In the genomic region with DNA sequence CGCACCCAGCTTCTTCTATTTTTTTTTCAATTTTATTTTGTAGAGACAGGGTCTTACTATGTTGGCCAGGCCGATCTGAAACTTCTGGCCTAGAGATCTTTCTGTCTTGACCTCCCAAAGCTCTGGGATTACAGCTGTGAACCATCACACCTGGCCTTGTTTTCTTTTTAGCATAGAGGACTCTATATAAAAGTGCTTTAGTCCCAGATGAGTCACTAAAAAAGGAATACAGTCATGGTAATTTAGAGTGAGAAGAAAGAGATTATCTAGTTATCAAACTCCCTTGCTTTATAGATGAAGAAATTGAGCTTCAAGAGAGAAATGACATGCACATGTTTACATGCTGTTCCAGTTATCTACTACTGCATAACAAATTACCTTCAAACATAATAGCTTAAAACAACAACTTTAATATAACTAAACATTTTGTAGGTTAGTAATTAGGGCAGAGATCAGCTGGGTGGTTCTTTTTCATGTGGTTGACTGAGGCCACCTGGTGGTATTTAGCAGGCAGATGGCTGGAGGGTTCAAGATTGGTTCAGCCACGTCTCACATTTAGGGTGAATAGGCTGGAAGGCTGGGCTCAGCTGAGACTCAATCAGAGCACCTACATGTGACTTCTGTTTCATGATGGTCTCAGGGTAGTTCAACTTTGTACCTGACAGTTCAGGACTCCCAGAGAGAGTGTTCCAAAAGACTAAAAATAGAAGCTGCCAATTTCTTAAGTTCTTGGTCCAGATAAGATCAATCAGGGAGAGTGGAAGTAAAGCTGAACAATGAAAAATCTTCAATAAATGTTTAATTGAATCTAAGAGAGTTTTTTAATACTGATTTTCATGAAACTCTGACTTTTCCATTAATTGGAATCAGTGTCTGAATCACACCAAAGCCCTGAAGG, we compare ENCODE assay signal across 9 cellular contexts. TPM values are rescaled to one million over a fixed set of nuclear protein-coding genes. Genes with fewer than 3 reads are reported as not detected.
A peak's percentile ranks its signal among the peaks of the same experiment; 100 is the strongest.
DNase-seq lines count a peak whose midpoint lies in the region; ATAC-seq and TF ChIP-seq lines count a peak whose summit lies in the region.
"Had no signal": no experiment of that assay in that cellular context is flagged by ENCODE, and none has a peak within 500 bp of the region (broad histone marks: within the 10 kb centered on the region; RNA-seq: fewer than 3 reads in every experiment).

No MANE protein-coding gene starts in this region.

- no peaks in the 10 kb centered on the region for H3F3A ChIP-seq in OCI-LY1 (ENCODE audit: insufficient read depth, low read length)

- ATAC-seq in HG03159 (IDR thresholded peaks at IDR 0.05; ENCODE audit: unreplicated experiment), result peak; percentile 72
- no peak for ATAC-seq in HG03196 (IDR thresholded peaks at IDR 0.05; ENCODE audit: unreplicated experiment)

- H3K9me3 ChIP-seq in A673 (ENCODE audit: low read depth, low read length, poor library complexity, severe bottlenecking) (no peaks in the 10 kb centered on the region), OCI-LY1 (ENCODE audit: low read length) (no peaks in the 10 kb centered on the region)

- TF ChIP-seq CTCF in A673 (conservative IDR thresholded peaks at IDR 0.05; ENCODE audit: low read depth, low read length), result peak; percentile 70
- peak; percentile 69 for TF ChIP-seq CTCF in GM10266 (IDR thresholded peaks at IDR 0.05; ENCODE audit: control insufficient read depth, insufficient read depth, low read depth, missing control alignments)
- TF ChIP-seq CTCF in OCI-LY1 (IDR thresholded peaks at IDR 0.05; ENCODE audit: low read length), result peak; percentile 96

- H3K4me3 ChIP-seq in A673 (ENCODE audit: low read depth, low read length, poor library complexity, severe bottlenecking) (no peak overlapping the region), OCI-LY1 (ENCODE audit: low read depth, low read length, poor library complexity, severe bottlenecking) (no peak overlapping the region)

- intact Hi-C loops in A673 (cut with micrococcal nuclease; ENCODE audit: unreplicated experiment), result loop anchor here (1.0 to 2.0 kb wide), 2 partner anchors 94 to 203 kb away; no protein-coding TSS in a partner anchor

- DNase-seq in A673 (ENCODE audit: low spot score), result peak; percentile 58
- peak; percentile 47 for DNase-seq in GM10266 (ENCODE audit: extremely low spot score)
- DNase-seq in activated naive CD8-positive, alpha-beta T cell treated with anti-CD3 and anti-CD28 coated beads for 36 hours, result peak; percentile 18
- DNase-seq in iris pigment epithelial cell (ENCODE audit: low read depth), result peak; percentile 55
- peak in 4 of 6 experiments; percentile 20 to 39 (median 34) for DNase-seq in stimulated activated naive CD4-positive, alpha-beta T cell (lab: John Stamatoyannopoulos, UW)

- H4K20me1 ChIP-seq in OCI-LY1 (ENCODE audit: insufficient read depth, low read length), result no peaks in the 10 kb centered on the region

- H3K9me2 ChIP-seq in OCI-LY1 (ENCODE audit: low read depth, low read length), result no peaks in the 10 kb centered on the region

- H3K4me1 ChIP-seq in A673 (ENCODE audit: insufficient read depth, low read length, poor library complexity, severe bottlenecking) (no peaks in the 10 kb centered on the region), OCI-LY1 (ENCODE audit: insufficient read depth, low read length, severe bottlenecking) (peaks cover 39% of the 10 kb centered on the region)

- peaks cover 8% of the 10 kb centered on the region for H3K27me3 Mint-ChIP-seq in activated naive CD8-positive, alpha-beta T cell treated with anti-CD3 and anti-CD28 coated beads for 36 hours

- POLR2A ChIA-PET in A673 (lab: Charles Lee; ENCODE audit: low non-redundant PET), result interaction anchor here (0.6 kb wide), 2 partner anchors 1144 to 1898 kb away, joined by 3 to 11 read pairs; no protein-coding TSS in a partner anchor

- peak overlapping the region; percentile 47 for H3K9ac ChIP-seq in OCI-LY1 (ENCODE audit: low read length)

- no peaks in the 10 kb centered on the region for H3K79me2 ChIP-seq in OCI-LY1 (ENCODE audit: insufficient read depth, low read length)

- CTCF ChIA-PET in A673 (lab: Charles Lee), result interaction anchor here (0.7 kb wide), 1 partner anchor 203 kb away, joined by 3 read pairs; no protein-coding TSS in a partner anchor

- no peak overlapping the region for H3K27ac ChIP-seq in A673 (ENCODE audit: low read depth, low read length, poor library complexity, severe bottlenecking)
- peak overlapping the region; percentile 90 for H3K27ac ChIP-seq in OCI-LY1 (ENCODE audit: low read depth, low read length, poor library complexity, severe bottlenecking)
- H3K27ac ChIP-seq: epithelial cell of prostate had no signal

- H3K27me3 ChIP-seq in A673 (replicated peaks; ENCODE audit: insufficient read depth, low read depth, low read length, poor library complexity) (peaks cover 4% of the 10 kb centered on the region), OCI-LY1 (ENCODE audit: insufficient read depth, low read length) (no peaks in the 10 kb centered on the region)

- H3K4me1 Mint-ChIP-seq in activated naive CD8-positive, alpha-beta T cell treated with anti-CD3 and anti-CD28 coated beads for 36 hours, result no peaks in the 10 kb centered on the region

- no peaks in the 10 kb centered on the region for H3K36me3 ChIP-seq in A673 (ENCODE audit: insufficient read depth, low read length, poor library complexity, severe bottlenecking)
- H3K36me3 ChIP-seq in OCI-LY1 (ENCODE audit: insufficient read depth, low read length), result no peaks in the 10 kb centered on the region

- H3K27ac Mint-ChIP-seq in activated naive CD8-positive, alpha-beta T cell treated with anti-CD3 and anti-CD28 coated beads for 36 hours, result no peak overlapping the region

- peak overlapping the region; percentile 9; the same call in 1 of the 2 replicates for H3K4me2 ChIP-seq in OCI-LY1 (ENCODE audit: low read length)

- no peaks in the 10 kb centered on the region for H3K9me3 Mint-ChIP-seq in activated naive CD8-positive, alpha-beta T cell treated with anti-CD3 and anti-CD28 coated beads for 36 hours

- no TSS peak for BruUV-seq in A673 (replicated peaks; lab: Mats Ljungman, UMichigan)

- peak overlapping the region; percentile 27; the same call in 1 of the 2 replicates for H2AFZ ChIP-seq in OCI-LY1 (ENCODE audit: low read length)

- H3K36me3 Mint-ChIP-seq in activated naive CD8-positive, alpha-beta T cell treated with anti-CD3 and anti-CD28 coated beads for 36 hours, result no peaks in the 10 kb centered on the region

- no peak overlapping the region for H3K4me3 Mint-ChIP-seq in activated naive CD8-positive, alpha-beta T cell treated with anti-CD3 and anti-CD28 coated beads for 36 hours

RNA-seq across cellular contexts. Expression of gene MTF2, which starts 16.9 kb away (rescaled TPM):
- total RNA-seq in A673 (2021), result 68.5 and 68.7 TPM in 2 replicates
- 10 to 100 TPM; 49.6 to 59.4 TPM for total RNA-seq in activated naive CD8-positive, alpha-beta T cell treated with anti-CD3 and anti-CD28 coated beads for 36 hours
